In genomic region chr4:26813698-26814097, GRCh38 we compare ENCODE assay signal across 11 cellular contexts.
"Had no signal": no experiment of that assay in that cellular context is flagged by ENCODE, and none has a peak within 500 bp of the region (broad histone marks: within the 10 kb centered on the region; RNA-seq: fewer than 3 reads in every experiment).

No MANE protein-coding gene starts in this region.

- DNase-seq: activated CD4-positive, alpha-beta T cell treated with anti-CD3 and anti-CD28 coated beads, Interleukin-2, amount 50 U/mL, for 1 hour; activated naive CD4-positive, alpha-beta T cell treated with anti-CD3 and anti-CD28 coated beads, Interleukin-2, amount 10 ng/mL, durations not matched to agents 7 days and 5 days; activated T-cell treated with anti-CD3 and anti-CD28 coated beads for 4 hours; glutamatergic neuron; mesendoderm; pancreas; T-helper 2 cell had no signal

- H3K36me3 ChIP-seq: pancreas, tibial nerve had no signal

- H3K27me3 ChIP-seq: pancreas, tibial nerve had no signal

- H3K4me1 ChIP-seq: pancreas had no signal

- H3K27ac ChIP-seq: pancreas had no signal

- ATAC-seq: activated T-helper 17 cell treated with anti-CD3 and anti-CD28 coated beads, Interleukin-2, amount 50 U/mL, for 72 hours; esophagus mucosa; pancreas had no signal

- H3K4me3 ChIP-seq: pancreas, skin epidermis, tibial nerve had no signal

- H3K9me3 ChIP-seq: pancreas, tibial nerve had no signal
